16 cellular contexts compared by ENCODE assay signal in genomic region chr10:28970231-28970630, GRCh38.
A peak's percentile ranks its signal among the peaks of the same experiment; 100 is the strongest.
DNase-seq lines count a peak whose midpoint lies in the region.
"Had no signal": no experiment of that assay in that cellular context is flagged by ENCODE, and none has a peak within 500 bp of the region (broad histone marks: within the 10 kb centered on the region; RNA-seq: fewer than 3 reads in every experiment).

No MANE protein-coding gene starts in this region.

- no peak overlapping the region for H3K4me3 Mint-ChIP-seq in activated CD4-positive, alpha-beta memory T cell treated with anti-CD3 and anti-CD28 coated beads for 36 hours

- POLR2A ChIA-PET in activated CD4-positive, alpha-beta memory T cell treated with anti-CD3 and anti-CD28 coated beads for 36 hours (lab: Charles Lee), result no interaction called here

- H3K9me3 Mint-ChIP-seq in activated CD4-positive, alpha-beta memory T cell treated with anti-CD3 and anti-CD28 coated beads for 36 hours, result no peaks in the 10 kb centered on the region

- H3K9me3 ChIP-seq in adipocyte (ENCODE audit: control insufficient read depth, low read length), result no peaks in the 10 kb centered on the region

- CTCF ChIA-PET in activated CD4-positive, alpha-beta memory T cell treated with anti-CD3 and anti-CD28 coated beads for 36 hours (lab: Charles Lee), result no interaction called here

- H3K4me3 ChIP-seq in adipocyte (ENCODE audit: low read length), result no peak overlapping the region

- DNase-seq in EH (ENCODE audit: low read depth), result peak; percentile 62
- peak; percentile 5 for DNase-seq in adipocyte (ENCODE audit: low read depth)
- peak; percentile 36 for DNase-seq in dermis blood vessel endothelial cell
- peak; percentile 84 for DNase-seq in iris pigment epithelial cell (ENCODE audit: low read depth)
- DNase-seq in posterior cingulate gyrus, result no peak
- no peak for DNase-seq in kidney tubule cell (ENCODE audit: low spot score)
- DNase-seq in activated CD4-positive, alpha-beta memory T cell treated with anti-CD3 and anti-CD28 coated beads for 36 hours, result no peak
- DNase-seq in UCSD-AML1 (lab: John Stamatoyannopoulos, UW; ENCODE audit: unreplicated experiment), result no peak
- DNase-seq: C1 segment of cervical spinal cord, DMS 273 treated with DMSO at 0.1 percent for 48 hours, H7, Karpas-422, NCI-H1417 treated with DMSO at 0.1 percent for 48 hours, NCI-H2029, NCI-H2171 treated with DMSO at 0.1 percent for 48 hours, NCI-H510A treated with DMSO at 0.1 percent for 48 hours had no signal

- H3K4me1 ChIP-seq in adipocyte (ENCODE audit: control insufficient read depth, insufficient read depth, low read length), result no peaks in the 10 kb centered on the region

- H3K9ac ChIP-seq in adipocyte (ENCODE audit: low read length), result no peak overlapping the region

- intact Hi-C loops in posterior cingulate gyrus (cut with DNase I), result no loop called here
- intact Hi-C loops in activated CD4-positive, alpha-beta memory T cell treated with anti-CD3 and anti-CD28 coated beads for 36 hours (cut with micrococcal nuclease), result no loop called here

- peaks cover 2% of the 10 kb centered on the region for H3K27me3 ChIP-seq in adipocyte (replicated peaks; ENCODE audit: control insufficient read depth, insufficient read depth, low read length)

- no peaks in the 10 kb centered on the region for H3K36me3 Mint-ChIP-seq in activated CD4-positive, alpha-beta memory T cell treated with anti-CD3 and anti-CD28 coated beads for 36 hours

- H3K4me1 Mint-ChIP-seq in activated CD4-positive, alpha-beta memory T cell treated with anti-CD3 and anti-CD28 coated beads for 36 hours (ENCODE audit: low read depth), result no peaks in the 10 kb centered on the region

- H3K27me3 Mint-ChIP-seq in activated CD4-positive, alpha-beta memory T cell treated with anti-CD3 and anti-CD28 coated beads for 36 hours, result no peaks in the 10 kb centered on the region

- H3K36me3 ChIP-seq in adipocyte (ENCODE audit: control insufficient read depth, insufficient read depth, low read length, severe bottlenecking), result no peaks in the 10 kb centered on the region

- H3K27ac Mint-ChIP-seq in activated CD4-positive, alpha-beta memory T cell treated with anti-CD3 and anti-CD28 coated beads for 36 hours, result no peak overlapping the region

Comparison
In these comparisons a context has a peak if more than half of its experiments do, and no peak if none do; other contexts are left out.
1. DNase-seq: peak in EH (single experiment), adipocyte (single experiment), dermis blood vessel endothelial cell (single experiment) and iris pigment epithelial cell (single experiment); none in posterior cingulate gyrus (0 of 10), kidney tubule cell (single experiment), activated CD4-positive, alpha-beta memory T cell treated with anti-CD3 and anti-CD28 coated beads for 36 hours (single experiment) and UCSD-AML1 (single experiment).